11 cellular contexts compared by ENCODE assay signal in the genomic region with DNA sequence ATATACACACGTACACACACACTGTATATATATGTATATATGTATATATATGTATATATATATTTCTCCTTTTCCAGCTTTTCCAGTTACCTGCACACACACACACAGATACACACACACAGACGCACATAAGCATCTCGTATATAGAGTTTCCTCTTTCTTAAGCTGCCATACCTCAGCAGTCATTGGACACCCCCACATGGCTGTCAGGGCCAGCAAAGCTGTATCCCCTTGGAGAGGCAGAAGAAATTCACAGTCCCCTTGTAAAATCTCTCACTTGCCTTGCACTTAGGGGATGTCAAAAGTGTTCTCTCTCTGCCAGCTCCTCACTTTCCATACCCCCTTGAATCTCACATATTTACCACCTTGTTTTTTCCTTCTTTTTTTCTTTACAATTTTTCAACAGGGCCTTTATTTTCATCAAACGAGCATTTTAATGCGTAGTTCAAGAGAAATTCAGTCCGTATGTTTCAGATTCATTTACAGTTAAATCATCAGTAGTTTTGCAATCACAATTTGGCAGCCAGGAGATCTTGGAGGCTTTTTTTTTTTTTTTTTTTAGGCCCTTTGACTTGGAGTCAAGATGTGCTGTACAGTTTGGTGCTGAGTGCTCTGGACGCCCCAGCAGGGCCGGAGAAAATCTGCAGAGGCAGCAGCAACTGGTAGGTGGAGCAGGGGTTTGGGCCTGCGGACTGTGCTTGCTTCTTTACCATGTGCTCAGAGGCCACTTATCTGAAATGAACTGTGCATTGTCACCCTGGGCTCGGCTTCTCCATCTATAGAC.
A peak's percentile ranks its signal among the peaks of the same experiment; 100 is the strongest.
DNase-seq lines count a peak whose midpoint lies in the region; ATAC-seq and TF ChIP-seq lines count a peak whose summit lies in the region.
"Had no signal": no experiment of that assay in that cellular context is flagged by ENCODE, and none has a peak within 500 bp of the region (broad histone marks: within the 10 kb centered on the region; RNA-seq: fewer than 3 reads in every experiment).

No MANE protein-coding gene starts in this region.

- TF ChIP-seq CTCF in astrocyte of the spinal cord (IDR thresholded peaks at IDR 0.05; ENCODE audit: low read depth, low read length) (no peak), left ventricle myocardium inferior (IDR thresholded peaks at IDR 0.05; ENCODE audit: borderline replicate concordance) (no peak)

- DNase-seq in GM04504 (ENCODE audit: low read depth) (peak; percentile 86), astrocyte of the spinal cord (ENCODE audit: low read depth, low spot score) (peak; percentile 50), left ventricle myocardium inferior (peak; percentile 31), stromal cell of bone marrow (ENCODE audit: low read depth) (peak; percentile 89), NCI-H2029 treated with DMSO at 0.1 percent for 48 hours (lab: John Stamatoyannopoulos, UW) (no peak), T-helper 1 cell (no peak)
- DNase-seq: activated CD4-positive, alpha-beta T cell treated with anti-CD3 and anti-CD28 coated beads for 36 hours; activated effector memory CD4-positive, alpha-beta T cell treated with Interleukin-2 at 50 U/mL for 16 hours; Calu3 had no signal

- intact Hi-C loops in left ventricle myocardium inferior (cut with micrococcal nuclease), result no loop called here

- in situ Hi-C loops in astrocyte of the spinal cord (cut with HindIII; ENCODE audit: low sequenced_read_pairs), result no loop called here

- H3K4me1 ChIP-seq in left ventricle myocardium inferior, result peaks cover 50% of the 10 kb centered on the region

- no peaks in the 10 kb centered on the region for H3K27me3 ChIP-seq in left ventricle myocardium inferior (ENCODE audit: low read depth)

- ATAC-seq in HG02623 (IDR thresholded peaks at IDR 0.05; ENCODE audit: unreplicated experiment) (no peak), GM21423 (IDR thresholded peaks at IDR 0.05; ENCODE audit: unreplicated experiment) (no peak)
- ATAC-seq: activated CD4-positive, alpha-beta T cell treated with anti-CD3 and anti-CD28 coated beads for 36 hours had no signal

- H3K27ac ChIP-seq in left ventricle myocardium inferior (replicated peaks), result peak overlapping the region; percentile 92

- no peaks in the 10 kb centered on the region for H3K36me3 ChIP-seq in left ventricle myocardium inferior

- H3K9me3 ChIP-seq in left ventricle myocardium inferior (replicated peaks), result no peaks in the 10 kb centered on the region

- H3K4me3 ChIP-seq in astrocyte of the spinal cord (ENCODE audit: low read depth, low read length) (no peak overlapping the region), left ventricle myocardium inferior (no peak overlapping the region)

Comparison
In these comparisons a context has a peak if more than half of its experiments do, and no peak if none do; other contexts are left out.
1. DNase-seq: peak in GM04504 (single experiment), astrocyte of the spinal cord (single experiment), left ventricle myocardium inferior (single experiment) and stromal cell of bone marrow (single experiment); none in NCI-H2029 treated with DMSO at 0.1 percent for 48 hours (single experiment) and T-helper 1 cell (0 of 5).